ENCODE assay signal across 25 cellular contexts in genomic region chr10:128606041-128606440, GRCh38.
"Had no signal": no experiment of that assay in that cellular context is flagged by ENCODE, and none has a peak within 500 bp of the region (broad histone marks: within the 10 kb centered on the region; RNA-seq: fewer than 3 reads in every experiment).

No MANE protein-coding gene starts in this region.

- H3K4me1 ChIP-seq: adrenal gland, Peyer's patch, SJSA1 had no signal

- H3K27me3 ChIP-seq: adrenal gland, Peyer's patch, SJSA1 had no signal

- DNase-seq: activated CD4-positive, alpha-beta T cell treated with anti-CD3 and anti-CD28 coated beads for 36 hours; activated CD4-positive, alpha-beta T cell treated with anti-CD3 and anti-CD28 coated beads, Interleukin-2, amount 50 U/mL, for 4 hours; activated CD8-positive, alpha-beta memory T cell treated with anti-CD3 and anti-CD28 coated beads, Interleukin-2, amount 50 U/mL, for 48 hours; activated CD8-positive, alpha-beta T cell treated with anti-CD3 and anti-CD28 coated beads, Interleukin-2, amount 10 ng/mL, durations not matched to agents 7 days and 5 days; activated naive CD4-positive, alpha-beta T cell treated with anti-CD3 and anti-CD28 coated beads, Interleukin-2, amount 50 U/mL, for 16 hours; activated naive CD8-positive, alpha-beta T cell treated with anti-CD3 and anti-CD28 coated beads, Interleukin-2, amount 10 ng/mL, durations not matched to agents 7 days and 5 days; activated T-cell treated with anti-CD3 and anti-CD28 coated beads, Interleukin-2, amount 50 U/mL, for 1 hour; adrenal gland; anterior cingulate cortex; caudate nucleus; Kasumi-1; KBM-7; NCI-H1092; NCI-H1417; NCI-H1930; NCI-H2171 treated with DMSO at 0.1 percent for 48 hours; NCI-H226; NCI-H526; NCI-H774; Peyer's patch; SHP77; T-helper 17 cell; T-helper 9 cell; WERI-Rb-1 had no signal

- ATAC-seq: activated CD4-positive, alpha-beta T cell treated with anti-CD3 and anti-CD28 coated beads for 36 hours; activated CD8-positive, alpha-beta T cell treated with anti-CD3 and anti-CD28 coated beads, Interleukin-2, amount 10 ng/mL, durations not matched to agents 7 days and 5 days; T-helper 17 cell had no signal

- H3K36me3 ChIP-seq: adrenal gland, Peyer's patch, SJSA1, WERI-Rb-1 had no signal

- H3K4me3 ChIP-seq: adrenal gland, Peyer's patch, SJSA1 had no signal

- H3K27ac ChIP-seq: adrenal gland, Peyer's patch, SJSA1, WERI-Rb-1 had no signal

- H3K9me3 ChIP-seq: adrenal gland, Peyer's patch had no signal
